8 cellular contexts compared by ENCODE assay signal in the genomic region with DNA sequence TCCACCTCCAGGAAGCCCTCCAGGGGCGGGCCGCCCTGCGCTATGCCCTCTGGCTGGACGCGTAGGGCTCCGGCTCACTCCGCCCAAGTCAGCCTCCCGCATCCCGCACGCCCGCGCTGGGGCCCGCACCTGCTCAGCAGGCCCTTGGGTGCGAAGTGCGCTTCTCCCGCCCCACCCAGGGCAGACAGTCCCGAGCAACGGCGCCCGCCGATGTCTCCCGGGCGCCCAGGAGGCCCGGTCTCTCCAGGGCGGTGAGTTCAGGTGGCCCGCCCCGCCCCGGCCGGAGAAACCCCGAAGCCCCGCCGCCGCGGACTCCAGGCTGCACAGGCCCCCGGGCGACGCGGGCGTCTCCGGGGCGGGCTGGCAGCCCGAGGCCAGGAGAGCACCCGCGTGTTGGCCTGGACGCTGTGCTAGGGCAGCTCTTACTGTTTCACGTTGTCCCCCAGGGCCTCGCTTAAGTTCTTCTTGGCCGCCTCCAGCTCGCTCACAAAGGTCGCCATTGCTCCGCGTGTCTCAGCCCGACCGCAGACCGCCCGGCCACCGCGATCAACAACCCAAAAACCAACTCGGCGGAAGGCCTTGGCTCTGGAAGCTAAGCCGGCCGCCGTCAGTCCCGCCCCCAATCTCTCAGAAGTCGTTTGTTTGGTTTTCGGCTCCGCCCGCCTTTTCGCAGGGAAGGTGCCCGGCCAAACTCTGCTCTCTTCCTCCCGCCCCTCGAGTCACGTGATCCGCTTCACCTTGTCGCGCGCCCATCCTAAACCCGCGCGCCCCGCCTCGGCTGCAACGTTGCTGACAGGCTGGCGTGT.
DNase-seq lines count a peak whose midpoint lies in the region; ATAC-seq, FAIRE-seq and TF ChIP-seq lines count a peak whose summit lies in the region.

A gene with protein sequence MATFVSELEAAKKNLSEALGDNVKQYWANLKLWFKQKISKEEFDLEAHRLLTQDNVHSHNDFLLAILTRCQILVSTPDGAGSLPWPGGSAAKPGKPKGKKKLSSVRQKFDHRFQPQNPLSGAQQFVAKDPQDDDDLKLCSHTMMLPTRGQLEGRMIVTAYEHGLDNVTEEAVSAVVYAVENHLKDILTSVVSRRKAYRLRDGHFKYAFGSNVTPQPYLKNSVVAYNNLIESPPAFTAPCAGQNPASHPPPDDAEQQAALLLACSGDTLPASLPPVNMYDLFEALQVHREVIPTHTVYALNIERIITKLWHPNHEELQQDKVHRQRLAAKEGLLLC (minus strand): TSS at position 531 of the 806 bp plus-strand sequence. CDS start 31 bp downstream, at position 500.

- no peak for TF ChIP-seq CTCF in AG10803 (conservative IDR thresholded peaks at IDR 0.05; ENCODE audit: low read length)

- peak within 1 kb of the TSS; percentile 80 for H3K4me3 ChIP-seq in AG10803 (ENCODE audit: low read length)

- peak; percentile 86 for FAIRE-seq in islet of Langerhans (lab: Jason Lieb, UNC)

- DNase-seq in AG10803 (ENCODE audit: low read depth) (peak; percentile 98), NCI-H446 treated with DMSO at 0.1 percent for 48 hours (lab: John Stamatoyannopoulos, UW) (peak; percentile 99), cerebellar nuclear complex (lab: John Stamatoyannopoulos, UW) (peak; percentile 92 to 97)
- peak; percentile 98 for DNase-seq in stimulated activated CD4-positive, alpha-beta T cell treated with anti-CD3 and anti-CD28 coated beads, Interleukin-12 subunit alpha, Interleukin-12 subunit beta, amount 100 ng/mL, for 4 hours

- ATAC-seq in GM19035 (IDR thresholded peaks at IDR 0.05; ENCODE audit: unreplicated experiment) (peak; percentile 87), HG03354 (IDR thresholded peaks at IDR 0.05; ENCODE audit: poor library complexity, severe bottlenecking, unreplicated experiment) (peak; percentile 87)
- ATAC-seq in activated CD4-positive, CD25-positive, alpha-beta regulatory T cell treated with anti-CD3 and anti-CD28 coated beads, Interleukin-2, amount 50 U/mL, for 24 hours: peak; percentile 88

Comparison
In these comparisons a context has a peak if more than half of its experiments do, and no peak if none do; other contexts are left out.
1. Peak in every context shown above with its lines: DNase-seq, ATAC-seq and H3K4me3 ChIP-seq.